In the genomic region with DNA sequence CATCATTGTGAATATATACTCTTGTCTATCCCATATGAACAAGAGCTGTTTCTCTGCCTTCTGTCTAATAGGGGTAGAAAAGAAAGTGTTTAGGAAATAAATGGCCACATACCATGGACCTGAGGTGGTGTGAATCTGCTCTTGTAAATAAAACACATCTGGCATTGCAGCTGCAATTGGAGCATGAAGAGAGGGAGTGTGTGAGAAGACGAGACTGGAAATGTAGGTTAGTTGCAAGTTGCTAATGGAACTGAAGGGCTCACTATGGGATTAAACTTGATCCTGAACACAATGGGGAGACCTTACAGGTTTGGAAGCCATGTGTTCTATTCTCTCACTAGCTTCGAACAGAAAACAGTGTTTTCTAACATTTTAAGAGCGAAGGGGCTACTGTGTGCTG, we compare ENCODE assay signal across 18 cellular contexts.
A peak's percentile ranks its signal among the peaks of the same experiment; 100 is the strongest.
DNase-seq lines count a peak whose midpoint lies in the region; ATAC-seq, FAIRE-seq and TF ChIP-seq lines count a peak whose summit lies in the region.
"Had no signal": no experiment of that assay in that cellular context is flagged by ENCODE, and none has a peak within 500 bp of the region (broad histone marks: within the 10 kb centered on the region; RNA-seq: fewer than 3 reads in every experiment).

No MANE protein-coding gene starts in this region.

- no peak overlapping the region for H3K9ac ChIP-seq in keratinocyte (ENCODE audit: control insufficient read depth, extremely low read depth, insufficient read depth, low read length)
- H3K9ac ChIP-seq: BLaER1 treated with 17β-estradiol and CSF1 and Interleukin-3, amounts not matched to agents 10 nM and 100 nM had no signal

- dilution Hi-C loops in keratinocyte (cut with MboI; ENCODE audit: extremely low pct_ligation_motif_present, low sequenced_read_pairs) = no loop called here

- H2AFZ ChIP-seq in keratinocyte (ENCODE audit: control insufficient read depth, low read length) = no peak overlapping the region

- DNase-seq in NCI-H510A treated with DMSO at 0.1 percent for 48 hours (lab: John Stamatoyannopoulos, UW) (peak; percentile 37), NCI-H510A (lab: John Stamatoyannopoulos, UW) (no peak), HFF-Myc (ENCODE audit: extremely low read depth, low read depth) (peak; percentile 55), keratinocyte (ENCODE audit: low read depth, low spot score) (no peak), right atrium auricular region (ENCODE audit: low spot score) (no peak)
- DNase-seq: Calu3; CD8-positive, alpha-beta T cell; DND-41; EL; H9; IMR-90 had no signal

- ATAC-seq in esophagus mucosa = peak; percentile 52
- no peak for ATAC-seq in HG03342 (IDR thresholded peaks at IDR 0.05; ENCODE audit: unreplicated experiment)
- ATAC-seq: CD8-positive, alpha-beta T cell; GM12878; K562 had no signal

- H3K27ac ChIP-seq in keratinocyte (ENCODE audit: control insufficient read depth, insufficient read depth, low read length) (no peak overlapping the region), right atrium auricular region (no peak overlapping the region)
- H3K27ac ChIP-seq: BLaER1 treated with 17β-estradiol and CSF1 and Interleukin-3, amounts not matched to agents 10 nM and 100 nM had no signal

- H4K20me1 ChIP-seq in keratinocyte (ENCODE audit: control insufficient read depth, extremely low read depth, insufficient read depth, low read length) = no peaks in the 10 kb centered on the region
- H4K20me1 ChIP-seq: BLaER1 treated with 17β-estradiol and CSF1 and Interleukin-3, amounts not matched to agents 10 nM and 100 nM had no signal

- no peaks in the 10 kb centered on the region for H3K79me2 ChIP-seq in keratinocyte (ENCODE audit: control insufficient read depth, insufficient read depth, low read length)

- TF ChIP-seq CTCF in HFF-Myc (IDR thresholded peaks at IDR 0.05; ENCODE audit: low read depth, low read length, missing control alignments) (no peak), keratinocyte (optimal IDR thresholded peaks at IDR 0.05 in 1 of 3, IDR thresholded peaks at IDR 0.05 in 1 of 3, conservative IDR thresholded peaks at IDR 0.05 in 1 of 3; ENCODE audit: extremely low read depth in 1 of 3, insufficient read depth in 2 of 3, low read length in 3 of 3) (no peak), right atrium auricular region (IDR thresholded peaks at IDR 0.05) (no peak)

- H3K27me3 ChIP-seq in keratinocyte (ENCODE audit: control insufficient read depth, extremely low read depth, insufficient read depth, low read length) = no peaks in the 10 kb centered on the region
- H3K27me3 ChIP-seq in right atrium auricular region = no peaks in the 10 kb centered on the region
- H3K27me3 ChIP-seq: BLaER1 treated with 17β-estradiol and CSF1 and Interleukin-3, amounts not matched to agents 10 nM and 100 nM had no signal

- H3K9me3 ChIP-seq in keratinocyte (ENCODE audit: control insufficient read depth, low read depth, low read length) = no peaks in the 10 kb centered on the region
- H3K9me3 ChIP-seq in right atrium auricular region = no peaks in the 10 kb centered on the region
- H3K9me3 ChIP-seq: BLaER1 treated with 17β-estradiol and CSF1 and Interleukin-3, amounts not matched to agents 10 nM and 100 nM had no signal

- H3K36me3 ChIP-seq in keratinocyte (ENCODE audit: control insufficient read depth in 2 of 2, extremely low read depth in 1 of 2, insufficient read depth in 2 of 2, low read length in 2 of 2) = no peaks in the 10 kb centered on the region
- H3K36me3 ChIP-seq in right atrium auricular region = no peaks in the 10 kb centered on the region
- H3K36me3 ChIP-seq: BLaER1 treated with 17β-estradiol and CSF1 and Interleukin-3, amounts not matched to agents 10 nM and 100 nM had no signal

- H3K4me2 ChIP-seq in keratinocyte (ENCODE audit: control insufficient read depth, extremely low read depth, insufficient read depth, low read depth, low read length) = no peak overlapping the region
- H3K4me2 ChIP-seq: BLaER1 treated with 17β-estradiol and CSF1 and Interleukin-3, amounts not matched to agents 10 nM and 100 nM had no signal

- H3K4me3 ChIP-seq in HFF-Myc (replicated peaks; ENCODE audit: low read depth, low read length) (no peak overlapping the region), keratinocyte (ENCODE audit: control insufficient read depth in 2 of 3, extremely low read depth in 1 of 3, insufficient read depth in 2 of 3, low read depth in 1 of 3, low read length in 3 of 3) (no peak overlapping the region), right atrium auricular region (no peak overlapping the region)
- H3K4me3 ChIP-seq: BLaER1 treated with 17β-estradiol and CSF1 and Interleukin-3, amounts not matched to agents 10 nM and 100 nM; GM12878; K562 had no signal

- peak; percentile 36 for FAIRE-seq in keratinocyte (lab: Jason Lieb, UNC)
- FAIRE-seq: GM12878, H1, HTR-8/SVneo, K562 had no signal

- H3K4me1 ChIP-seq in keratinocyte (ENCODE audit: control insufficient read depth, extremely low read depth, insufficient read depth, low read length) (peaks cover 5% of the 10 kb centered on the region), right atrium auricular region (no peaks in the 10 kb centered on the region)
- H3K4me1 ChIP-seq: BLaER1 treated with 17β-estradiol and CSF1 and Interleukin-3, amounts not matched to agents 10 nM and 100 nM had no signal

- no peaks in the 10 kb centered on the region for H3K9me1 ChIP-seq in keratinocyte (ENCODE audit: control insufficient read depth, extremely low read depth, insufficient read depth, low read length)

Comparison
In these comparisons a context has a peak if more than half of its experiments do, and no peak if none do; other contexts are left out.
1. DNase-seq: peak in NCI-H510A treated with DMSO at 0.1 percent for 48 hours (single experiment) and HFF-Myc (single experiment); none in NCI-H510A (single experiment), keratinocyte (single experiment) and right atrium auricular region (single experiment).